Comparison of ENCODE assay signal across 29 cellular contexts in genomic region chr12:12747281-12747680, GRCh38. TPM values are rescaled to one million over a fixed set of nuclear protein-coding genes. Genes with fewer than 3 reads are reported as not detected.
DNase-seq lines count a peak whose midpoint lies in the region; ATAC-seq and TF ChIP-seq lines count a peak whose summit lies in the region.
"Had no signal": no experiment of that assay in that cellular context is flagged by ENCODE, and none has a peak within 500 bp of the region (broad histone marks: within the 10 kb centered on the region; RNA-seq: fewer than 3 reads in every experiment).

No MANE protein-coding gene starts in this region.

- H3K4me2 ChIP-seq in mammary epithelial cell (ENCODE audit: insufficient read depth, low read depth, low read length) = no peak overlapping the region
- H3K4me2 ChIP-seq: BLaER1, KMS-11, PC-9 had no signal

- no peaks in the 10 kb centered on the region for H3K9me3 Mint-ChIP-seq in type B pancreatic cell
- H3K9me3 Mint-ChIP-seq: CD4-positive, alpha-beta T cell; IgD-negative memory B cell had no signal

- in situ Hi-C loops in mammary epithelial cell (cut with MboI; ENCODE audit: low sequenced_read_pairs in 2 of 2) = no loop called here

- H3K4me1 ChIP-seq in HEK293 (ENCODE audit: control insufficient read depth, insufficient read depth, low read length) = peaks cover 24% of the 10 kb centered on the region
- peaks cover 12% of the 10 kb centered on the region for H3K4me1 ChIP-seq in mammary epithelial cell (ENCODE audit: insufficient read depth, low read length)

- H3K4me3 Mint-ChIP-seq in type B pancreatic cell = no peak overlapping the region
- H3K4me3 Mint-ChIP-seq: CD4-positive, alpha-beta T cell; IgD-negative memory B cell had no signal

- no peaks in the 10 kb centered on the region for H3K27me3 ChIP-seq in mammary epithelial cell (ENCODE audit: insufficient read depth, low read length)
- H3K27me3 ChIP-seq: BLaER1 had no signal

- WGBS in mammary epithelial cell (ENCODE audit: low coverage, missing lambda C conversion rate) = 85% methylated on average over 2 of the region's 2 CpGs

- dilution Hi-C loops in mammary epithelial cell (cut with HindIII; ENCODE audit: low sequenced_read_pairs) = no loop called here

- no peak overlapping the region for H3K9ac ChIP-seq in mammary epithelial cell (ENCODE audit: insufficient read depth, low read length)
- H3K9ac ChIP-seq: BLaER1, KMS-11 had no signal

- no peak for ATAC-seq in HG03460 (IDR thresholded peaks at IDR 0.05; ENCODE audit: unreplicated experiment)
- ATAC-seq: GM12878 had no signal

- no peak for TF ChIP-seq CTCF in HEK293 (tag by site-specific recombination; IDR thresholded peaks at IDR 0.05)
- no peak for TF ChIP-seq CTCF in type B pancreatic cell (conservative IDR thresholded peaks at IDR 0.05)
- TF ChIP-seq CTCF in mammary epithelial cell (conservative IDR thresholded peaks at IDR 0.05 in 1 of 2, IDR thresholded peaks at IDR 0.05 in 1 of 2; ENCODE audit: extremely low read depth in 1 of 2, insufficient read depth in 1 of 2, low read depth in 1 of 2, low read length in 2 of 2) = no peak

- peaks cover 9% of the 10 kb centered on the region for H3K4me1 Mint-ChIP-seq in type B pancreatic cell (ENCODE audit: unreplicated experiment)

- BruUV-seq in mammary epithelial cell (replicated peaks; lab: Mats Ljungman, UMichigan) = no TSS peak

- H3K27me3 Mint-ChIP-seq in type B pancreatic cell = peaks cover 3% of the 10 kb centered on the region
- H3K27me3 Mint-ChIP-seq: CD4-positive, alpha-beta T cell; IgD-negative memory B cell had no signal

- H3K4me3 ChIP-seq in HEK293 (ENCODE audit: low read depth, low read length) = no peak overlapping the region
- no peak overlapping the region for H3K4me3 ChIP-seq in mammary epithelial cell (replicated peaks in 1 of 3; ENCODE audit: insufficient read depth in 1 of 3, low read depth in 2 of 3, low read length in 3 of 3)
- H3K4me3 ChIP-seq: BLaER1, GM12878, HAP-1, PC-9 had no signal

- H3K9me3 ChIP-seq in HEK293 (ENCODE audit: control insufficient read depth, insufficient read depth, low read depth, low read length) (no peaks in the 10 kb centered on the region), mammary epithelial cell (replicated peaks; ENCODE audit: insufficient read depth, low read length) (no peaks in the 10 kb centered on the region)
- H3K9me3 ChIP-seq: HAP-1 had no signal

- H3K36me3 ChIP-seq in HEK293 (ENCODE audit: control insufficient read depth in 2 of 2, insufficient read depth in 1 of 2, low read length in 2 of 2) (no peaks in the 10 kb centered on the region; a peak in 1 of 3 replicates), mammary epithelial cell (ENCODE audit: insufficient read depth, low read length) (no peaks in the 10 kb centered on the region)
- H3K36me3 ChIP-seq: HAP-1 had no signal

- no peaks in the 10 kb centered on the region for H4K20me1 ChIP-seq in mammary epithelial cell (ENCODE audit: insufficient read depth, low read length)

- no peaks in the 10 kb centered on the region for H3K79me2 ChIP-seq in mammary epithelial cell (ENCODE audit: insufficient read depth, low read length)

- H3K27ac Mint-ChIP-seq in type B pancreatic cell = no peak overlapping the region
- H3K27ac Mint-ChIP-seq: CD4-positive, alpha-beta T cell; IgD-negative memory B cell had no signal

- peaks cover 32% of the 10 kb centered on the region for H3K36me3 Mint-ChIP-seq in type B pancreatic cell

- DNase-seq in NCI-H2171 treated with DMSO at 0.1 percent for 48 hours (lab: John Stamatoyannopoulos, UW) = peak; percentile 3
- no peak for DNase-seq in NCI-H2171 (lab: John Stamatoyannopoulos, UW)
- peak; percentile 12 to 28 for DNase-seq in erythroblast (lab: John Stamatoyannopoulos, UW)
- DNase-seq in type B pancreatic cell (ENCODE audit: extremely low spot score, unreplicated experiment) = peak; percentile 29
- DNase-seq in SKM-1 treated with dmso at 0.1 percent for 144 hours (lab: John Stamatoyannopoulos, UW; ENCODE audit: unreplicated experiment) = no peak
- no peak for DNase-seq in mammary epithelial cell
- DNase-seq: 8988T; CD4-positive, alpha-beta T cell; DMS79; EL; GDM1; GOT3; MM.1S; NCI-H2029; NCI-H226; NCI-H510A; NCI-H69; NK-92 treated with Interleukin-12 subunit alpha and Interleukin-12 subunit beta, amount 100 ng/mL, for 24 hours; PC-9; RPMI8226; SHP77 had no signal

- CTCF ChIA-PET in HEK293 (lab: Yijun Ruan, JAX) (interaction anchor here (1.9 to 4.4 kb wide), 2 partner anchors 11 to 31 kb away, joined by 5 to 36 read pairs; no protein-coding TSS in a partner anchor), mammary epithelial cell (lab: Charles Lee; ENCODE audit: low non-redundant PET) (no interaction called here)

- intact Hi-C loops in mammary epithelial cell (cut with micrococcal nuclease) = no loop called here

- POLR2A ChIA-PET in HEK293 (lab: Yijun Ruan, JAX) = interaction anchor here (1.0 kb wide), 1 partner anchor 26 kb away, joined by 4 read pairs; no protein-coding TSS in a partner anchor

- no peak overlapping the region for H2AFZ ChIP-seq in mammary epithelial cell (ENCODE audit: low read depth, low read length)
- H2AFZ ChIP-seq: PC-9 had no signal

- H3K27ac ChIP-seq in HEK293 (ENCODE audit: extremely low read depth, low read depth, low read length) (no peak overlapping the region), mammary epithelial cell (ENCODE audit: insufficient read depth, low read depth, low read length) (no peak overlapping the region)
- H3K27ac ChIP-seq: BLaER1, HL-60, KMS-11, PC-9 had no signal

- no peak for TF ChIP-seq POLR2A in erythroblast (IDR thresholded peaks at IDR 0.05; ENCODE audit: low read length)

TF ChIP-seq in HEK293, 187 proteins besides CTCF, POLR2A, EP300 and RAD21:
- TF ChIP-seq ZNF701 (tag by site-specific recombination; IDR thresholded peaks at IDR 0.05) (no peak), FEZF1 (tag by site-specific recombination; IDR thresholded peaks at IDR 0.05) (0 out of 2 replicates have a peak, but pooled peaks have one; percentile 9), GFI1B (tag by site-specific recombination; IDR thresholded peaks at IDR 0.05) (0 out of 2 replicates have a peak, but pooled peaks have one; percentile 18), ZFHX2 (tag by site-specific recombination; conservative IDR thresholded peaks at IDR 0.05) (0 out of 2 replicates have a peak, but pooled peaks have one; percentile 14)

RNA-seq across cellular contexts. Expression of gene CDKN1B, which starts 30.1 kb away (rescaled TPM):
- total RNA-seq in type B pancreatic cell (ENCODE audit: low replicate concordance) (49.6 and 85.5 TPM in 2 replicates), mammary epithelial cell (10 to 100 TPM; 13.3 to 23.0 TPM)
- 4.7 TPM for polyA plus RNA-seq in mammary epithelial cell
- polyA minus RNA-seq in mammary epithelial cell = 9.5 TPM

RNA-seq across cellular contexts. Expression of gene APOLD1, which starts 38.2 kb away (rescaled TPM):
- total RNA-seq in type B pancreatic cell (ENCODE audit: low replicate concordance) (2.9 and 5.6 TPM in 2 replicates), mammary epithelial cell (1 to 10 TPM in 1 of 2 donors, under 1 TPM in 1; 0.99 to 2.7 TPM)
- 0.49 TPM for polyA plus RNA-seq in mammary epithelial cell
- 0.21 TPM for polyA minus RNA-seq in mammary epithelial cell

RNA-seq across cellular contexts. Expression of gene GPR19, which starts 51.3 kb away (rescaled TPM):
- total RNA-seq in type B pancreatic cell (ENCODE audit: low replicate concordance) (1.6 and 3.6 TPM in 2 replicates), mammary epithelial cell (1 to 10 TPM in 1 of 2 donors, not detected in 1; 1.7 TPM)
- 0.74 TPM for polyA plus RNA-seq in mammary epithelial cell
- not detected for polyA minus RNA-seq in mammary epithelial cell

Comparison
In these comparisons a context has a peak if more than half of its experiments do, and no peak if none do; other contexts are left out.
1. DNase-seq: peak in NCI-H2171 treated with DMSO at 0.1 percent for 48 hours (single experiment), erythroblast (2 of 2) and type B pancreatic cell (single experiment); none in NCI-H2171 (single experiment), SKM-1 treated with dmso at 0.1 percent for 144 hours (single experiment) and mammary epithelial cell (single experiment).